1 cellular context compared by ENCODE assay signal in genomic region chr1:12208764-12209494, GRCh38.
TF ChIP-seq lines count a peak whose summit lies in the region.

No MANE protein-coding gene starts in this region.

TF ChIP-seq in HEK293, 187 proteins besides CTCF, POLR2A, EP300 and RAD21 (continued from another document):
- TF ChIP-seq ZNF654 (tag by site-specific recombination; IDR thresholded peaks at IDR 0.05; ENCODE audit: low read depth) (peak; percentile 79), YY1 (tag by site-specific recombination; IDR thresholded peaks at IDR 0.05) (0 out of 2 replicates have a peak, but pooled peaks have one; percentile 19), ZNF600 (tag by site-specific recombination; IDR thresholded peaks at IDR 0.05) (0 out of 2 replicates have a peak, but pooled peaks have one; percentile 40), AEBP2 (tag by site-specific recombination; IDR thresholded peaks at IDR 0.05; ENCODE audit: borderline replicate concordance) (no peak), SCRT2 (tag by site-specific recombination; IDR thresholded peaks at IDR 0.05) (peak; percentile 36; the same call in 1 of the 2 replicates), ZNF121 (tag by site-specific recombination; IDR thresholded peaks at IDR 0.05) (peak; percentile 95), SP7 (tag by site-specific recombination; IDR thresholded peaks at IDR 0.05) (peak; percentile 54; the same call in 1 of the 2 replicates), ZNF2 (tag by site-specific recombination; IDR thresholded peaks at IDR 0.05) (peak; percentile 61; the same call in 1 of the 2 replicates), ZFP37 (tag by site-specific recombination; IDR thresholded peaks at IDR 0.05) (0 out of 2 replicates have a peak, but pooled peaks have one; percentile 39), ZNF692 (tag by site-specific recombination; IDR thresholded peaks at IDR 0.05) (peak; percentile 93)
- TF ChIP-seq, protein P1, sequence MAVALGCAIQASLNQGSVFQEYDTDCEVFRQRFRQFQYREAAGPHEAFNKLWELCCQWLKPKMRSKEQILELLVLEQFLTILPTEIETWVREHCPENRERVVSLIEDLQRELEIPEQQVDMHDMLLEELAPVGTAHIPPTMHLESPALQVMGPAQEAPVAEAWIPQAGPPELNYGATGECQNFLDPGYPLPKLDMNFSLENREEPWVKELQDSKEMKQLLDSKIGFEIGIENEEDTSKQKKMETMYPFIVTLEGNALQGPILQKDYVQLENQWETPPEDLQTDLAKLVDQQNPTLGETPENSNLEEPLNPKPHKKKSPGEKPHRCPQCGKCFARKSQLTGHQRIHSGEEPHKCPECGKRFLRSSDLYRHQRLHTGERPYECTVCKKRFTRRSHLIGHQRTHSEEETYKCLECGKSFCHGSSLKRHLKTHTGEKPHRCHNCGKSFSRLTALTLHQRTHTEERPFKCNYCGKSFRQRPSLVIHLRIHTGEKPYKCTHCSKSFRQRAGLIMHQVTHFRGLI (tag by site-specific recombination; IDR thresholded peaks at IDR 0.05), result peak; percentile 55; the same call in 1 of the 2 replicates
